ENCODE assay signal across 23 cellular contexts in genomic region chr15:91127236-91127914, GRCh38. TPM values are rescaled to one million over a fixed set of nuclear protein-coding genes. Genes with fewer than 3 reads are reported as not detected.
DNase-seq lines count a peak whose midpoint lies in the region; ATAC-seq, FAIRE-seq and TF ChIP-seq lines count a peak whose summit lies in the region.
"Had no signal": no experiment of that assay in that cellular context is flagged by ENCODE, and none has a peak within 500 bp of the region (broad histone marks: within the 10 kb centered on the region; RNA-seq: fewer than 3 reads in every experiment).

No MANE protein-coding gene starts in this region.

- in situ Hi-C loops in HepG2 (cut with HindIII; ENCODE audit: extremely low pct_ligation_motif_present, low pct_unique_long_range_greater_than_20kb), result no loop called here

- H3K4me3 ChIP-seq in HepG2 (replicated peaks in 1 of 3; ENCODE audit: insufficient read depth in 1 of 3, low read depth in 2 of 3, low read length in 3 of 3) (no peak overlapping the region), right lobe of liver (no peak overlapping the region), dorsolateral prefrontal cortex (peak overlapping the region in 2 of 59 donors; percentile 4 to 8), right atrium auricular region (no peak overlapping the region)

- TF ChIP-seq RAD21 in HepG2 (CRISPR knock-in tag; IDR thresholded peaks at IDR 0.05), result no peak

- no peak for ATAC-seq in HepG2
- no peak for ATAC-seq in right lobe of liver
- no peak for ATAC-seq in GM19397 (IDR thresholded peaks at IDR 0.05; ENCODE audit: unreplicated experiment)

- no peaks in the 10 kb centered on the region for H3K9me3 ChIP-seq in HepG2 (ENCODE audit: low read length)
- H3K9me3 ChIP-seq in right lobe of liver, result no peaks in the 10 kb centered on the region
- no peaks in the 10 kb centered on the region for H3K9me3 ChIP-seq in right atrium auricular region
- H3K9me3 ChIP-seq: BE2C had no signal

- TF ChIP-seq EP300 in HepG2 (IDR thresholded peaks at IDR 0.05; ENCODE audit: low read depth in 2 of 2, low read length in 2 of 2) (no peak), HepG2 (CRISPR knock-in tag; IDR thresholded peaks at IDR 0.05; ENCODE audit: borderline replicate concordance) (no peak)

- no peak for TF ChIP-seq CTCF in HepG2 (CRISPR knock-in tag; IDR thresholded peaks at IDR 0.05)
- no peak for TF ChIP-seq CTCF in right lobe of liver (IDR thresholded peaks at IDR 0.05)
- no peak for TF ChIP-seq CTCF in dorsolateral prefrontal cortex (IDR thresholded peaks at IDR 0.05 in 54 of 56, conservative IDR thresholded peaks at IDR 0.05 in 2 of 56; ENCODE audit: low read depth in 1 of 56, partially characterized antibody in 56 of 56)
- TF ChIP-seq CTCF in right atrium auricular region (IDR thresholded peaks at IDR 0.05), result no peak

- H3K36me3 ChIP-seq in HepG2 (replicated peaks in 1 of 2; ENCODE audit: control insufficient read depth in 1 of 2, insufficient read depth in 2 of 2, low read length in 2 of 2), result no peaks in the 10 kb centered on the region
- H3K36me3 ChIP-seq in right lobe of liver, result no peaks in the 10 kb centered on the region
- no peaks in the 10 kb centered on the region for H3K36me3 ChIP-seq in right atrium auricular region
- H3K36me3 ChIP-seq: BE2C had no signal

- no peak overlapping the region for H2AFZ ChIP-seq in HepG2 (ENCODE audit: low read length)

- H3K4me2 ChIP-seq in HepG2 (ENCODE audit: low read depth, low read length), result no peak overlapping the region

- peaks cover 0 to 10% of the 10 kb centered on the region in 2 experiments; a peak in 3 of 5 replicates for H3K27me3 ChIP-seq in HepG2 (ENCODE audit: control insufficient read depth in 1 of 2, insufficient read depth in 2 of 2, low read length in 2 of 2)
- no peaks in the 10 kb centered on the region for H3K27me3 ChIP-seq in right lobe of liver
- peaks cover 0 to 4% (median 0%) of the 10 kb centered on the region in 45 donors for H3K27me3 ChIP-seq in dorsolateral prefrontal cortex
- no peaks in the 10 kb centered on the region for H3K27me3 ChIP-seq in right atrium auricular region

- POLR2A ChIA-PET in HepG2 (lab: Yijun Ruan, JAX), result no interaction called here

- intact Hi-C loops in HepG2 (cut with micrococcal nuclease; ENCODE audit: unreplicated experiment), result no loop called here
- intact Hi-C loops in right lobe of liver (cut with DNase I), result no loop called here
- intact Hi-C loops in dorsolateral prefrontal cortex (cut with DNase I), result loop anchor here in 1 of 2 donors (10.0 kb wide), 1 partner anchor 87 kb away; no protein-coding TSS in a partner anchor

- DNase-seq in HepG2 (ENCODE audit: low spot score), result no peak
- DNase-seq in right lobe of liver, result no peak
- DNase-seq in NCI-H69 (lab: John Stamatoyannopoulos, UW), result peak; percentile 69
- DNase-seq in dorsolateral prefrontal cortex, result peak in 1 of 10 donors; percentile 67
- DNase-seq in right atrium auricular region (ENCODE audit: low spot score), result no peak
- no peak for DNase-seq in AML-193 (lab: John Stamatoyannopoulos, UW)
- DNase-seq: 8988T; BE2C; CD4-positive, CD25-positive, alpha-beta regulatory T cell; COR-L47; DMS 273 treated with DMSO at 0.1 percent for 48 hours; DND-41; NCI-H1105 treated with DMSO at 0.1 percent for 48 hours; NCI-H2081; NCI-H774; Right ventricle myocardium superior had no signal

- no peak for FAIRE-seq in HepG2 (lab: Jason Lieb, UNC)
- FAIRE-seq: G401.6, GM19239, H1 had no signal

- WGBS in HepG2 (ENCODE audit: low lambda C conversion rate), result 23% methylated on average over 7 of the region's 7 CpGs
- WGBS in right lobe of liver (ENCODE audit: insufficient coverage, low coverage, low lambda C conversion rate, missing lambda C conversion rate), result 23% methylated on average over 7 of the region's 7 CpGs

- no peak overlapping the region for H3K9ac ChIP-seq in HepG2 (ENCODE audit: insufficient read depth, low read depth, low read length)

- H4K20me1 ChIP-seq in HepG2 (ENCODE audit: insufficient read depth, low read length), result no peaks in the 10 kb centered on the region

- TF ChIP-seq POLR2A in HepG2 (IDR thresholded peaks at IDR 0.05; ENCODE audit: insufficient read depth in 1 of 2, low read depth in 2 of 2, low read length in 2 of 2) (no peak), right lobe of liver (IDR thresholded peaks at IDR 0.05) (no peak)

- no TSS peak for BruUV-seq in HepG2 (replicated peaks; lab: Mats Ljungman, UMichigan)

- H3K79me2 ChIP-seq in HepG2 (ENCODE audit: insufficient read depth, low read length), result no peaks in the 10 kb centered on the region

- no peak overlapping the region for H3K27ac ChIP-seq in HepG2 (ENCODE audit: extremely low read length, insufficient read depth, low read length)
- H3K27ac ChIP-seq in right lobe of liver, result no peak overlapping the region
- peak overlapping the region in 54 of 59 donors; percentile 18 to 89 (median 61) for H3K27ac ChIP-seq in dorsolateral prefrontal cortex
- H3K27ac ChIP-seq in temporal lobe (ENCODE audit: low read depth, low read length), result peak overlapping the region; percentile 55
- H3K27ac ChIP-seq in right atrium auricular region, result no peak overlapping the region

- CTCF ChIA-PET in HepG2 (lab: Yijun Ruan, JAX; ENCODE audit: low intra/inter-chr PET ratio, low total read pairs), result no interaction called here

- peaks cover 9% of the 10 kb centered on the region; the same call in 1 of the 2 replicates for H3K4me1 ChIP-seq in HepG2 (ENCODE audit: insufficient read depth, low read length)
- no peaks in the 10 kb centered on the region for H3K4me1 ChIP-seq in right lobe of liver
- no peaks in the 10 kb centered on the region for H3K4me1 ChIP-seq in right atrium auricular region
- H3K4me1 ChIP-seq: BE2C had no signal

TF ChIP-seq in HepG2, 621 proteins besides CTCF, POLR2A, EP300 and RAD21:
- no peak for TF ChIP-seq BRCA1 (CRISPR knock-in tag; IDR thresholded peaks at IDR 0.05)
- 0 out of 4 replicates have a peak, but pooled peaks of 1 of the 2 experiments have one; percentile 25 for TF ChIP-seq MAFK (conservative IDR thresholded peaks at IDR 0.05 in 1 of 2, IDR thresholded peaks at IDR 0.05 in 1 of 2; ENCODE audit: low read length in 2 of 2)
- TF ChIP-seq MAFG (CRISPR knock-in tag; IDR thresholded peaks at IDR 0.05), result no peak
- TF ChIP-seq ETV5 (CRISPR knock-in tag; IDR thresholded peaks at IDR 0.05; ENCODE audit: borderline replicate concordance), result no peak
- peak; percentile 38; the same call in 1 of the 2 replicates for TF ChIP-seq MNT (IDR thresholded peaks at IDR 0.05)

RNA-seq across cellular contexts. Expression of gene SV2B, which starts 27.3 kb away (rescaled TPM):
- total RNA-seq in HepG2 (2016; rRNA removed; fragmentation: Illumina TruSeq; extraction: Trizol) (not detected in 2 replicates), right lobe of liver (under 1 TPM in 5 of 6 experiments, not detected in 1; 0.06 to 0.81 (median 0.18) TPM), dorsolateral prefrontal cortex (100 to 1,000 TPM in 119 of 120 experiments, 10 to 100 TPM in 1; 93.1 to 384 (median 276) TPM), temporal lobe (37.1 TPM), right atrium auricular region (under 1 TPM; 0.24 to 0.56 TPM)
- not detected in 2 replicates for total RNA-seq in HepG2 (2016; cell fraction: cytosol; rRNA removed; fragmentation: Illumina TruSeq; extraction: Trizol; ENCODE audit: low read depth)
- not detected in 2 replicates for total RNA-seq in HepG2 (2016; cell fraction: insoluble cytoplasmic fraction; rRNA removed; fragmentation: Illumina TruSeq; extraction: Trizol)
- not detected in 2 replicates for total RNA-seq in HepG2 (2016; cell fraction: membrane; rRNA removed; fragmentation: Illumina TruSeq; extraction: Trizol)
- not detected in 2 replicates for total RNA-seq in HepG2 (2016; cell fraction: nucleus; rRNA removed; fragmentation: Illumina TruSeq; extraction: Trizol)
- not detected in 2 replicates for polyA plus RNA-seq in HepG2 (2011; rRNA removed)
- not detected in 2 replicates for polyA plus RNA-seq in HepG2 (2011; cell fraction: cytosol; rRNA removed)
- polyA plus RNA-seq in HepG2 (2011; cell fraction: nucleus; rRNA removed), result not detected in 2 replicates
- not detected in 2 replicates for polyA plus RNA-seq in HepG2 (2012)
- polyA plus RNA-seq in HepG2 (2016; cell fraction: cytosol; fragmentation: Illumina TruSeq; extraction: Trizol; ENCODE audit: low read depth), result not detected in 2 replicates
- not detected in 2 replicates for polyA plus RNA-seq in HepG2 (2016; cell fraction: insoluble cytoplasmic fraction; fragmentation: Illumina TruSeq; extraction: Trizol; ENCODE audit: low read depth)
- polyA plus RNA-seq in HepG2 (2016; cell fraction: membrane; fragmentation: Illumina TruSeq; extraction: Trizol; ENCODE audit: low read depth), result not detected in 2 replicates
- not detected in 2 replicates for polyA plus RNA-seq in HepG2 (2016; cell fraction: nucleus; fragmentation: Illumina TruSeq; extraction: Trizol; ENCODE audit: insufficient read depth, low read depth)
- polyA minus RNA-seq in HepG2 (2011; rRNA and poly(A)+ RNA removed; ENCODE audit: low replicate concordance), result 1.1 TPM in 1 of 2 replicates, not detected in the other
- polyA minus RNA-seq in HepG2 (2011; cell fraction: cytosol; rRNA and poly(A)+ RNA removed), result not detected in 2 replicates
- polyA minus RNA-seq in HepG2 (2011; cell fraction: nucleus; rRNA and poly(A)+ RNA removed), result not detected in 2 replicates
- total RNA-seq: CD4-positive, CD25-positive, alpha-beta regulatory T cell; LHCN-M2 had no signal
- polyA plus RNA-seq: AG04450 had no signal

Comparison
In these comparisons a context has a peak if more than half of its experiments do, and no peak if none do; other contexts are left out.
1. H3K27ac ChIP-seq: peak in dorsolateral prefrontal cortex (54 of 59) and temporal lobe (single experiment); none in HepG2 (single experiment), right lobe of liver (0 of 3) and right atrium auricular region (0 of 2).
2. RNA of gene SV2B, which starts 27.3 kb away (total RNA-seq): 93.1 to 384 TPM in dorsolateral prefrontal cortex and 37.1 TPM in temporal lobe (single experiment); 0.24 to 0.56 TPM in right atrium auricular region, 0.06 to 0.81 TPM in right lobe of liver and not detected in HepG2; every median in the first group is over 10 times any median in the second.